ENCODE assay signal across 25 cellular contexts in the genomic region with DNA sequence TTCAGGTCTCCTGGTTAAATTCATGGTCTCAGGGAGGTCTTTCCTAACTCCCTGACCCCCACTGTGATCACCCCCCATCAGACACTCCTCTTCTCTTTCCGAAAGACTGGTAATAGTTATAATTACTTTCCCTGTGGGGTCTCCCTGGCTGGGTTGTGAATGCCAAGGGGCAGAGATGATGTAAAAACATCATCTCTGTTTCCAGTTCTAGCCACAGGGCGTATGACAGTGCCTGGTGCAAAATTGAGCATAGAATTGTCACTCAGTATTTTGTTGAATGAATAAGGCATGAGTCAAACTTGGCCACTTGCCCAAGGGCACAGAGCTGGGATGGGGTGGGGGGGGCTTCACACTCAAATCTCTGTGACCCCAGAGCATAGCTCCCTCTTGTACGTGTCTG.
DNase-seq lines count a peak whose midpoint lies in the region; TF ChIP-seq lines count a peak whose summit lies in the region.
"Had no signal": no experiment of that assay in that cellular context is flagged by ENCODE, and none has a peak within 500 bp of the region (broad histone marks: within the 10 kb centered on the region; RNA-seq: fewer than 3 reads in every experiment).

No MANE protein-coding gene starts in this region.

- no peaks in the 10 kb centered on the region for H3K79me2 ChIP-seq in PC-9 (ENCODE audit: low read depth)

- H3K36me3 ChIP-seq in PC-9 (ENCODE audit: low read depth) (no peaks in the 10 kb centered on the region), stomach (no peaks in the 10 kb centered on the region)
- H3K36me3 ChIP-seq: SJSA1, transverse colon had no signal

- CTCF ChIA-PET in PC-9 (lab: Charles Lee) = no interaction called here

- peaks cover 57% of the 10 kb centered on the region for H3K4me1 ChIP-seq in PC-9 (replicated peaks; ENCODE audit: insufficient read depth)
- peaks cover 9 to 17% (median 13%) of the 10 kb centered on the region in 4 donors for H3K4me1 ChIP-seq in stomach

- H3K9me3 ChIP-seq in PC-9 (ENCODE audit: insufficient read depth, low read depth) (no peaks in the 10 kb centered on the region), stomach (no peaks in the 10 kb centered on the region)
- H3K9me3 ChIP-seq: heart right ventricle, SJSA1, transverse colon had no signal

- intact Hi-C loops in PC-9 (cut with micrococcal nuclease; ENCODE audit: unreplicated experiment) = loop anchor here (5.0 kb wide), 1 partner anchor 35 kb away; no protein-coding TSS in a partner anchor
- intact Hi-C loops in stomach (cut with DNase I; ENCODE audit: low total_unique reads) = no loop called here

- DNase-seq in HFFc6 = no peak
- DNase-seq in PC-9 = no peak
- DNase-seq in choroid plexus epithelial cell (ENCODE audit: low read depth) = peak; percentile 32
- DNase-seq in osteocyte (ENCODE audit: extremely low spot score, unreplicated experiment) = no peak
- no peak for DNase-seq in COR-L47 (lab: John Stamatoyannopoulos, UW)
- DNase-seq in activated CD4-positive, alpha-beta T cell treated with anti-CD3 and anti-CD28 coated beads for 4 hours = no peak
- DNase-seq in stomach = no peak
- DNase-seq: activated CD4-positive, alpha-beta T cell treated with anti-CD3 and anti-CD28 coated beads for 36 hours; activated CD8-positive, alpha-beta memory T cell treated with anti-CD3 and anti-CD28 coated beads for 24 hours; activated naive CD4-positive, alpha-beta T cell; activated T-cell treated with anti-CD3 and anti-CD28 coated beads, Interleukin-2, amount 50 U/mL, for 24 hours; AML-193; DND-41; dorsolateral prefrontal cortex; HCEC 1CT; heart right ventricle; naive B cell; NCI-H1436; NCI-H510A treated with DMSO at 0.1 percent for 48 hours; NK-92 treated with Interleukin-12 subunit alpha and Interleukin-12 subunit beta, amount 100 ng/mL, for 24 hours; transverse colon had no signal

- H4K20me1 ChIP-seq in PC-9 (ENCODE audit: insufficient read depth) = no peaks in the 10 kb centered on the region

- POLR2A ChIA-PET in PC-9 (lab: Charles Lee; ENCODE audit: unreplicated experiment) = no interaction called here

- 0 out of 2 replicates have a peak overlapping the region, but pooled peaks have one; percentile 23 for H3K27ac ChIP-seq in PC-9
- H3K27ac ChIP-seq in stomach = no peak overlapping the region
- H3K27ac ChIP-seq: dorsolateral prefrontal cortex, heart right ventricle, SJSA1, skin epidermis, transverse colon had no signal

- no peak overlapping the region; the same call in 1 of the 2 replicates for H3K4me2 ChIP-seq in PC-9

- H2AFZ ChIP-seq in PC-9 = no peak overlapping the region

- no peak for TF ChIP-seq EP300 in stomach (IDR thresholded peaks at IDR 0.05)

- H3K9me3 Mint-ChIP-seq in HFFc6 = peaks cover 5% of the 10 kb centered on the region
- no peaks in the 10 kb centered on the region for H3K9me3 Mint-ChIP-seq in osteocyte (ENCODE audit: unreplicated experiment)
- H3K9me3 Mint-ChIP-seq: activated T-cell treated with anti-CD3 and anti-CD28 coated beads, Interleukin-2, amount 50 U/mL, for 24 hours; IgD-negative memory B cell; naive B cell; T-helper 1 cell treated with Interleukin-12 subunit alpha and Interleukin-12 subunit beta and Interleukin-4 antibody, amounts not matched to agents 30 μg/mL and 1 μg/mL, for 36 hours had no signal

- TF ChIP-seq POLR2A in stomach (IDR thresholded peaks at IDR 0.05) = no peak

- H3K36me3 Mint-ChIP-seq in HFFc6 (ENCODE audit: low read depth) (peaks cover 5% of the 10 kb centered on the region), osteocyte (ENCODE audit: unreplicated experiment) (no peaks in the 10 kb centered on the region)
- H3K36me3 Mint-ChIP-seq: naive B cell had no signal

- BruUV-seq in PC-9 (replicated peaks; lab: Mats Ljungman, UMichigan) = no TSS peak

- TF ChIP-seq CTCF in HFFc6 (IDR thresholded peaks at IDR 0.05) (no peak), PC-9 (conservative IDR thresholded peaks at IDR 0.05) (no peak), choroid plexus epithelial cell (conservative IDR thresholded peaks at IDR 0.05; ENCODE audit: low read depth, low read length) (no peak), osteocyte (IDR thresholded peaks at IDR 0.05) (no peak), stomach (IDR thresholded peaks at IDR 0.05) (no peak)

- H3K4me1 Mint-ChIP-seq in HFFc6 (ENCODE audit: low read depth) = peaks cover 56% of the 10 kb centered on the region
- H3K4me1 Mint-ChIP-seq in osteocyte (ENCODE audit: unreplicated experiment) = peaks cover 42% of the 10 kb centered on the region
- H3K4me1 Mint-ChIP-seq: activated CD4-positive, alpha-beta T cell treated with anti-CD3 and anti-CD28 coated beads for 36 hours; IgD-negative memory B cell; naive B cell had no signal

- H3K4me3 Mint-ChIP-seq in HFFc6 (no peak overlapping the region; the same call in 1 of the 2 replicates), osteocyte (ENCODE audit: unreplicated experiment) (peak overlapping the region; percentile 35)
- H3K4me3 Mint-ChIP-seq: activated CD4-positive, alpha-beta T cell treated with anti-CD3 and anti-CD28 coated beads for 36 hours; activated T-cell treated with anti-CD3 and anti-CD28 coated beads, Interleukin-2, amount 50 U/mL, for 24 hours; IgD-negative memory B cell; naive B cell; T-helper 1 cell treated with Interleukin-12 subunit alpha and Interleukin-12 subunit beta and Interleukin-4 antibody, amounts not matched to agents 30 μg/mL and 1 μg/mL, for 36 hours had no signal

- H3K27me3 ChIP-seq in PC-9 (ENCODE audit: insufficient read depth, low read depth) (no peaks in the 10 kb centered on the region), stomach (no peaks in the 10 kb centered on the region)
- H3K27me3 ChIP-seq: dorsolateral prefrontal cortex, heart right ventricle, SJSA1, transverse colon had no signal

- H3K27ac Mint-ChIP-seq in HFFc6 = peak overlapping the region; percentile 56; the same call in 1 of the 2 replicates
- H3K27ac Mint-ChIP-seq in osteocyte (ENCODE audit: unreplicated experiment) = peak overlapping the region; percentile 85
- H3K27ac Mint-ChIP-seq: activated CD4-positive, alpha-beta T cell treated with anti-CD3 and anti-CD28 coated beads for 36 hours; activated T-cell treated with anti-CD3 and anti-CD28 coated beads, Interleukin-2, amount 50 U/mL, for 24 hours; IgD-negative memory B cell; naive B cell; T-helper 1 cell treated with Interleukin-12 subunit alpha and Interleukin-12 subunit beta and Interleukin-4 antibody, amounts not matched to agents 30 μg/mL and 1 μg/mL, for 36 hours had no signal

- H3K9me2 ChIP-seq in PC-9 (ENCODE audit: insufficient read depth) = no peaks in the 10 kb centered on the region

- H3K4me3 ChIP-seq in PC-9 = no peak overlapping the region
- H3K4me3 ChIP-seq in choroid plexus epithelial cell (ENCODE audit: low read depth, low read length) = no peak overlapping the region
- H3K4me3 ChIP-seq in stomach = no peak overlapping the region
- H3K4me3 ChIP-seq: dorsolateral prefrontal cortex, heart right ventricle, SJSA1, skin epidermis, transverse colon had no signal

- no peaks in the 10 kb centered on the region for H3K27me3 Mint-ChIP-seq in HFFc6 (ENCODE audit: insufficient read depth)
- H3K27me3 Mint-ChIP-seq in osteocyte (ENCODE audit: unreplicated experiment) = no peaks in the 10 kb centered on the region
- H3K27me3 Mint-ChIP-seq: activated CD4-positive, alpha-beta T cell treated with anti-CD3 and anti-CD28 coated beads for 36 hours; activated T-cell treated with anti-CD3 and anti-CD28 coated beads, Interleukin-2, amount 50 U/mL, for 24 hours; IgD-negative memory B cell had no signal

- WGBS in stomach, 5 donors = 78 to 93% (median 89%) methylated on average over 3 of the region's 3 CpGs

- H3F3A ChIP-seq in PC-9 (ENCODE audit: insufficient read depth, low read depth) = peaks cover 22% of the 10 kb centered on the region
